2 cellular contexts compared by ENCODE assay signal in the genomic region with DNA sequence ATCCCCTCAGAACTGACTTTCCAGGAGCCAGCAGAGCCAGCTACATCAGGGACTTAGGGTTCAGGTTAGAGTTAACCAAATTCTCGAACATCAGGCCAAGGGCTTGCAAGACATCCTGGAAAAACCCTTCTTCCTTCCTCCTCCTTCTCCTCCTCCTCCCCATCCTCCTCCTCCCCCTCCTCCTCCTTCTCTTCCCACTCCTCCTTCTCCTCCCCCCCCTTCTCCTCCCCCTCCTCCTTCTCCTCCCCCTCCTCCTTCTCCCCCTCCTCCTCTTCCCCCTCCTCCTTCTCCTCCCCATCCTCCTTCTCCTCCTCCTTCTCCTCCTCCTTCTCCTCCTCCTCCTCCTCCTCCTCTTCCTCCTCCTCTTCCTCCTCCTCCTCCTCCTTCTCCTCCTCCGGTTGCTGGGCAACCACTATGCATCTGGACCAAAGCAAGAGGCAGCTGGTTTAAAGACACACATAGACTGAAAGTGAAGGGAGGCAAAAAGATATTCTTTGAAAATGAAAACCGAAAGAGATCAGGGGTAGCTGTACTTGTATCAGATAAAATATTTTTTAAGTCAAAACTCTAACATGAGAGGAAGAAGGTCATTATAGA.
TF ChIP-seq lines count a peak whose summit lies in the region.

No MANE protein-coding gene starts in this region.

TF ChIP-seq in HEK293, 187 proteins besides CTCF, POLR2A, EP300 and RAD21 (continued from another document):
- TF ChIP-seq, protein P1, sequence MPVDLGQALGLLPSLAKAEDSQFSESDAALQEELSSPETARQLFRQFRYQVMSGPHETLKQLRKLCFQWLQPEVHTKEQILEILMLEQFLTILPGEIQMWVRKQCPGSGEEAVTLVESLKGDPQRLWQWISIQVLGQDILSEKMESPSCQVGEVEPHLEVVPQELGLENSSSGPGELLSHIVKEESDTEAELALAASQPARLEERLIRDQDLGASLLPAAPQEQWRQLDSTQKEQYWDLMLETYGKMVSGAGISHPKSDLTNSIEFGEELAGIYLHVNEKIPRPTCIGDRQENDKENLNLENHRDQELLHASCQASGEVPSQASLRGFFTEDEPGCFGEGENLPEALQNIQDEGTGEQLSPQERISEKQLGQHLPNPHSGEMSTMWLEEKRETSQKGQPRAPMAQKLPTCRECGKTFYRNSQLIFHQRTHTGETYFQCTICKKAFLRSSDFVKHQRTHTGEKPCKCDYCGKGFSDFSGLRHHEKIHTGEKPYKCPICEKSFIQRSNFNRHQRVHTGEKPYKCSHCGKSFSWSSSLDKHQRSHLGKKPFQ (tag by site-specific recombination; IDR thresholded peaks at IDR 0.05) = no peak
- peak; percentile 35; the same call in 1 of the 2 replicates for TF ChIP-seq EGR2 (tag by site-specific recombination; IDR thresholded peaks at IDR 0.05; ENCODE audit: low read depth)

TF ChIP-seq in SK-N-SH, 30 proteins besides CTCF, POLR2A, EP300 and RAD21 (continued from another document):
- TF ChIP-seq, protein P2, sequence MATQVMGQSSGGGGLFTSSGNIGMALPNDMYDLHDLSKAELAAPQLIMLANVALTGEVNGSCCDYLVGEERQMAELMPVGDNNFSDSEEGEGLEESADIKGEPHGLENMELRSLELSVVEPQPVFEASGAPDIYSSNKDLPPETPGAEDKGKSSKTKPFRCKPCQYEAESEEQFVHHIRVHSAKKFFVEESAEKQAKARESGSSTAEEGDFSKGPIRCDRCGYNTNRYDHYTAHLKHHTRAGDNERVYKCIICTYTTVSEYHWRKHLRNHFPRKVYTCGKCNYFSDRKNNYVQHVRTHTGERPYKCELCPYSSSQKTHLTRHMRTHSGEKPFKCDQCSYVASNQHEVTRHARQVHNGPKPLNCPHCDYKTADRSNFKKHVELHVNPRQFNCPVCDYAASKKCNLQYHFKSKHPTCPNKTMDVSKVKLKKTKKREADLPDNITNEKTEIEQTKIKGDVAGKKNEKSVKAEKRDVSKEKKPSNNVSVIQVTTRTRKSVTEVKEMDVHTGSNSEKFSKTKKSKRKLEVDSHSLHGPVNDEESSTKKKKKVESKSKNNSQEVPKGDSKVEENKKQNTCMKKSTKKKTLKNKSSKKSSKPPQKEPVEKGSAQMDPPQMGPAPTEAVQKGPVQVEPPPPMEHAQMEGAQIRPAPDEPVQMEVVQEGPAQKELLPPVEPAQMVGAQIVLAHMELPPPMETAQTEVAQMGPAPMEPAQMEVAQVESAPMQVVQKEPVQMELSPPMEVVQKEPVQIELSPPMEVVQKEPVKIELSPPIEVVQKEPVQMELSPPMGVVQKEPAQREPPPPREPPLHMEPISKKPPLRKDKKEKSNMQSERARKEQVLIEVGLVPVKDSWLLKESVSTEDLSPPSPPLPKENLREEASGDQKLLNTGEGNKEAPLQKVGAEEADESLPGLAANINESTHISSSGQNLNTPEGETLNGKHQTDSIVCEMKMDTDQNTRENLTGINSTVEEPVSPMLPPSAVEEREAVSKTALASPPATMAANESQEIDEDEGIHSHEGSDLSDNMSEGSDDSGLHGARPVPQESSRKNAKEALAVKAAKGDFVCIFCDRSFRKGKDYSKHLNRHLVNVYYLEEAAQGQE (IDR thresholded peaks at IDR 0.05; ENCODE audit: low read depth, low read length) = no peak
- TF ChIP-seq, protein P3, sequence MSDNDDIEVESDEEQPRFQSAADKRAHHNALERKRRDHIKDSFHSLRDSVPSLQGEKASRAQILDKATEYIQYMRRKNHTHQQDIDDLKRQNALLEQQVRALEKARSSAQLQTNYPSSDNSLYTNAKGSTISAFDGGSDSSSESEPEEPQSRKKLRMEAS (IDR thresholded peaks at IDR 0.05; ENCODE audit: low read depth) = no peak
- TF ChIP-seq GATA2 (CRISPR knock-in tag; IDR thresholded peaks at IDR 0.05) = no peak
- TF ChIP-seq, protein P4, sequence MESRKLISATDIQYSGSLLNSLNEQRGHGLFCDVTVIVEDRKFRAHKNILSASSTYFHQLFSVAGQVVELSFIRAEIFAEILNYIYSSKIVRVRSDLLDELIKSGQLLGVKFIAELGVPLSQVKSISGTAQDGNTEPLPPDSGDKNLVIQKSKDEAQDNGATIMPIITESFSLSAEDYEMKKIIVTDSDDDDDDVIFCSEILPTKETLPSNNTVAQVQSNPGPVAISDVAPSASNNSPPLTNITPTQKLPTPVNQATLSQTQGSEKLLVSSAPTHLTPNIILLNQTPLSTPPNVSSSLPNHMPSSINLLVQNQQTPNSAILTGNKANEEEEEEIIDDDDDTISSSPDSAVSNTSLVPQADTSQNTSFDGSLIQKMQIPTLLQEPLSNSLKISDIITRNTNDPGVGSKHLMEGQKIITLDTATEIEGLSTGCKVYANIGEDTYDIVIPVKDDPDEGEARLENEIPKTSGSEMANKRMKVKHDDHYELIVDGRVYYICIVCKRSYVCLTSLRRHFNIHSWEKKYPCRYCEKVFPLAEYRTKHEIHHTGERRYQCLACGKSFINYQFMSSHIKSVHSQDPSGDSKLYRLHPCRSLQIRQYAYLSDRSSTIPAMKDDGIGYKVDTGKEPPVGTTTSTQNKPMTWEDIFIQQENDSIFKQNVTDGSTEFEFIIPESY (IDR thresholded peaks at IDR 0.05; ENCODE audit: borderline replicate concordance, low read depth) = no peak
- no peak for TF ChIP-seq RCOR1 (IDR thresholded peaks at IDR 0.05; ENCODE audit: low read length)
- TF ChIP-seq CHD2 (IDR thresholded peaks at IDR 0.05; ENCODE audit: low read length, partially characterized antibody) = no peak
- no peak for TF ChIP-seq TEAD4 (IDR thresholded peaks at IDR 0.05; ENCODE audit: borderline replicate concordance, insufficient read depth)
- TF ChIP-seq, protein P5, sequence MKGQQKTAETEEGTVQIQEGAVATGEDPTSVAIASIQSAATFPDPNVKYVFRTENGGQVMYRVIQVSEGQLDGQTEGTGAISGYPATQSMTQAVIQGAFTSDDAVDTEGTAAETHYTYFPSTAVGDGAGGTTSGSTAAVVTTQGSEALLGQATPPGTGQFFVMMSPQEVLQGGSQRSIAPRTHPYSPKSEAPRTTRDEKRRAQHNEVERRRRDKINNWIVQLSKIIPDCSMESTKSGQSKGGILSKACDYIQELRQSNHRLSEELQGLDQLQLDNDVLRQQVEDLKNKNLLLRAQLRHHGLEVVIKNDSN (IDR thresholded peaks at IDR 0.05; ENCODE audit: borderline replicate concordance, low read depth) = no peak
- TF ChIP-seq FOSL2 (IDR thresholded peaks at IDR 0.05; ENCODE audit: borderline replicate concordance, low read depth) = no peak
- TF ChIP-seq, protein P6, sequence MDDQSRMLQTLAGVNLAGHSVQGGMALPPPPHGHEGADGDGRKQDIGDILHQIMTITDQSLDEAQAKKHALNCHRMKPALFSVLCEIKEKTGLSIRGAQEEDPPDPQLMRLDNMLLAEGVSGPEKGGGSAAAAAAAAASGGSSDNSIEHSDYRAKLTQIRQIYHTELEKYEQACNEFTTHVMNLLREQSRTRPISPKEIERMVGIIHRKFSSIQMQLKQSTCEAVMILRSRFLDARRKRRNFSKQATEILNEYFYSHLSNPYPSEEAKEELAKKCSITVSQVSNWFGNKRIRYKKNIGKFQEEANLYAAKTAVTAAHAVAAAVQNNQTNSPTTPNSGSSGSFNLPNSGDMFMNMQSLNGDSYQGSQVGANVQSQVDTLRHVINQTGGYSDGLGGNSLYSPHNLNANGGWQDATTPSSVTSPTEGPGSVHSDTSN (IDR thresholded peaks at IDR 0.05) = no peak
- no peak for TF ChIP-seq FOXJ3 (CRISPR knock-in tag; IDR thresholded peaks at IDR 0.05)
- TF ChIP-seq NRF1 (IDR thresholded peaks at IDR 0.05; ENCODE audit: low read depth, low read length) = no peak
- TF ChIP-seq TCF12 (IDR thresholded peaks at IDR 0.05) = no peak
- TF ChIP-seq ELF1 (IDR thresholded peaks at IDR 0.05) = no peak
- TF ChIP-seq, protein P7, sequence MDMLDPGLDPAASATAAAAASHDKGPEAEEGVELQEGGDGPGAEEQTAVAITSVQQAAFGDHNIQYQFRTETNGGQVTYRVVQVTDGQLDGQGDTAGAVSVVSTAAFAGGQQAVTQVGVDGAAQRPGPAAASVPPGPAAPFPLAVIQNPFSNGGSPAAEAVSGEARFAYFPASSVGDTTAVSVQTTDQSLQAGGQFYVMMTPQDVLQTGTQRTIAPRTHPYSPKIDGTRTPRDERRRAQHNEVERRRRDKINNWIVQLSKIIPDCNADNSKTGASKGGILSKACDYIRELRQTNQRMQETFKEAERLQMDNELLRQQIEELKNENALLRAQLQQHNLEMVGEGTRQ (IDR thresholded peaks at IDR 0.05; ENCODE audit: borderline replicate concordance, low read depth, low read length) = no peak
- TF ChIP-seq RFX5 (IDR thresholded peaks at IDR 0.05; ENCODE audit: low read length) = no peak
- no peak for TF ChIP-seq MXI1 (IDR thresholded peaks at IDR 0.05; ENCODE audit: low read depth, low read length)
TF ChIP-seq in SK-N-SH: peak in this region for 0.
